In genomic region chr14:54756656-54757392, GRCh38 we compare ENCODE assay signal across 16 cellular contexts.
"Had no signal": no experiment of that assay in that cellular context is flagged by ENCODE, and none has a peak within 500 bp of the region (broad histone marks: within the 10 kb centered on the region; RNA-seq: fewer than 3 reads in every experiment).

No MANE protein-coding gene starts in this region.

- DNase-seq: activated CD4-positive, alpha-beta memory T cell treated with anti-CD3 and anti-CD28 coated beads, Interleukin-2, amount 10 ng/mL, durations not matched to agents 7 days and 5 days; activated CD8-positive, alpha-beta memory T cell treated with anti-CD3 and anti-CD28 coated beads, Interleukin-2, amount 50 U/mL, for 4 hours; activated effector memory CD4-positive, alpha-beta T cell treated with anti-CD3 and anti-CD28 coated beads, Interleukin-2, amount 50 U/mL, for 16 hours; activated T-cell treated with anti-CD3 and anti-CD28 coated beads, Interleukin-2, amount 50 U/mL, for 48 hours; brain microvascular endothelial cell; effector memory CD8-positive, alpha-beta T cell; naive thymus-derived CD4-positive, alpha-beta T cell; stimulated activated CD4-positive, alpha-beta T cell treated with anti-CD3 and anti-CD28 coated beads, Interleukin-2, amount 100 ng/mL, for 24 hours; T-helper 9 cell; thyroid gland had no signal

- H3K36me3 Mint-ChIP-seq: activated naive CD8-positive, alpha-beta T cell; naive thymus-derived CD4-positive, alpha-beta T cell; stimulated activated effector memory CD8-positive, alpha-beta T cell treated with anti-CD3 and anti-CD28 coated beads, Interleukin-12 subunit alpha, Interleukin-12 subunit beta, amount 100 ng/mL, for 72 hours had no signal

- H3K9me3 Mint-ChIP-seq: activated CD4-positive, alpha-beta memory T cell treated with anti-CD3 and anti-CD28 coated beads, Interleukin-2, amount 10 ng/mL, durations not matched to agents 7 days and 5 days; central memory CD8-positive, alpha-beta T cell; dendritic cell treated with granulocyte-macrophage colony-stimulating factor and Interleukin-4, amounts not matched to agents 40 ng/mL and 50 ng/mL, for 4 days; effector memory CD8-positive, alpha-beta T cell; stimulated activated effector memory CD8-positive, alpha-beta T cell treated with anti-CD3 and anti-CD28 coated beads, Interleukin-12 subunit alpha, Interleukin-12 subunit beta, amount 100 ng/mL, for 72 hours had no signal

- H3K27ac Mint-ChIP-seq: activated CD4-positive, alpha-beta memory T cell treated with anti-CD3 and anti-CD28 coated beads, Interleukin-2, amount 10 ng/mL, durations not matched to agents 7 days and 5 days; activated naive CD8-positive, alpha-beta T cell; dendritic cell treated with granulocyte-macrophage colony-stimulating factor and Interleukin-4, amounts not matched to agents 40 ng/mL and 50 ng/mL, for 4 days; effector memory CD8-positive, alpha-beta T cell; stimulated activated effector memory CD8-positive, alpha-beta T cell treated with anti-CD3 and anti-CD28 coated beads, Interleukin-12 subunit alpha, Interleukin-12 subunit beta, amount 100 ng/mL, for 72 hours had no signal

- H3K4me1 Mint-ChIP-seq: central memory CD8-positive, alpha-beta T cell had no signal

- H3K4me3 Mint-ChIP-seq: activated CD4-positive, alpha-beta memory T cell treated with anti-CD3 and anti-CD28 coated beads, Interleukin-2, amount 10 ng/mL, durations not matched to agents 7 days and 5 days; activated naive CD8-positive, alpha-beta T cell; central memory CD8-positive, alpha-beta T cell; dendritic cell treated with granulocyte-macrophage colony-stimulating factor and Interleukin-4, amounts not matched to agents 40 ng/mL and 50 ng/mL, for 4 days; effector memory CD8-positive, alpha-beta T cell; naive thymus-derived CD4-positive, alpha-beta T cell; stimulated activated effector memory CD8-positive, alpha-beta T cell treated with anti-CD3 and anti-CD28 coated beads, Interleukin-12 subunit alpha, Interleukin-12 subunit beta, amount 100 ng/mL, for 72 hours had no signal

- ATAC-seq: gastroesophageal sphincter; left lobe of liver; stimulated activated effector memory CD8-positive, alpha-beta T cell treated with anti-CD3 and anti-CD28 coated beads, Interleukin-12 subunit alpha, Interleukin-12 subunit beta, amount 100 ng/mL, for 72 hours had no signal
